ENCODE assay signal across 17 cellular contexts in the genomic region with DNA sequence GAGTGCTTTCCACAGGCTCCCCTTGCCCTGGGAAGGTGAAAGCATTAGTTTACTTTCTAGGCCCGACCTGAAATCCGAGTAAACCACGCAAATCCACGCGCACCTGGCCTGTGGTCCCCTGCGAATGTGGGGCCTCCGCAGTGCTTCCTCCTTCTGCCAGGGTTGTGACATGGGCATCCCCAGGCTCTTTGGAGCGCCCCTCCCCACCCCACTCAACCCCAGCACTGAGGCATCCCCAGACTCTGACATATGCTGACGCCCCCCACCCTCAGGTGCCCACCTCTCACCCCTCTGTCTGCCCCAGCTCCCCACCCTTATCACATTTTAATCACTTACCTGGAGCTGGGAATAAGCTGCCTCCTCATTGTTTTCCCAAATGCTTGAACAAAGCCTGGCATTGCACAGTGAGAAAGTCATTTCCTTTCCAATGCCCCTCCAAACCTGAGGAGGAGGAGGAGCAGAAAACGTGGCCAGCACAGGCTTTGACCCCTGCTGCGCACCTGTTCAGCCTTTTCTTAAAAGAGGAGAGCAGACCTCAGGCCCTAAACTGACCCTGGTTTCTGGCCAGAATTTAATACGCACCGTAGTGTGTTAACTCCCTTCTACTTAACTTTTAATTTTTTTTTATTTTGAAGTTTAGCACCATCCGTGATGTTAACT.
DNase-seq lines count a peak whose midpoint lies in the region; ATAC-seq and TF ChIP-seq lines count a peak whose summit lies in the region.
"Had no signal": no experiment of that assay in that cellular context is flagged by ENCODE, and none has a peak within 500 bp of the region (broad histone marks: within the 10 kb centered on the region; RNA-seq: fewer than 3 reads in every experiment).

No MANE protein-coding gene starts in this region.

- BruUV-seq in Calu3 (replicated peaks; lab: Mats Ljungman, UMichigan), result no TSS peak

- H3K36me3 ChIP-seq in WERI-Rb-1, result no peaks in the 10 kb centered on the region
- H3K36me3 ChIP-seq in trophoblast cell (ENCODE audit: control insufficient read depth in 1 of 2, insufficient read depth in 2 of 2, low read length in 2 of 2), result no peaks in the 10 kb centered on the region
- H3K36me3 ChIP-seq: SJCRH30, transverse colon had no signal

- CTCF ChIA-PET in Calu3 (lab: Charles Lee), result no interaction called here

- H3K79me1 ChIP-seq in trophoblast cell (ENCODE audit: low read length), result peaks cover 8% of the 10 kb centered on the region

- peaks cover 25 to 39% of the 10 kb centered on the region in 2 experiments for H3K4me1 ChIP-seq in trophoblast cell (ENCODE audit: control insufficient read depth in 1 of 2, insufficient read depth in 2 of 2, low read length in 2 of 2)

- no peak overlapping the region for H3K9ac ChIP-seq in trophoblast cell (ENCODE audit: low read length)
- H3K9ac ChIP-seq: parathyroid adenoma had no signal

- peaks cover 8% of the 10 kb centered on the region for H3K36me3 Mint-ChIP-seq in Calu3 (ENCODE audit: insufficient read depth, unreplicated experiment)

- no peak overlapping the region for H3K4me2 ChIP-seq in trophoblast cell (ENCODE audit: low read length)
- H3K4me2 ChIP-seq: PC-9 had no signal

- peak overlapping the region; percentile 62 for H3K18ac ChIP-seq in trophoblast cell (ENCODE audit: low read length)

- no peak for TF ChIP-seq CTCF in Calu3 (IDR thresholded peaks at IDR 0.05; ENCODE audit: unreplicated experiment)
- TF ChIP-seq CTCF in WERI-Rb-1 (IDR thresholded peaks at IDR 0.05; ENCODE audit: low read depth, low read length), result no peak

- peaks cover 3% of the 10 kb centered on the region for H3K9me3 Mint-ChIP-seq in Calu3 (ENCODE audit: low read depth, unreplicated experiment)

- peak overlapping the region; percentile 9 for H2AK5ac ChIP-seq in trophoblast cell (ENCODE audit: low read length)

- no peak overlapping the region for H4K8ac ChIP-seq in trophoblast cell (ENCODE audit: low read depth, low read length)

- H3K23ac ChIP-seq in trophoblast cell (ENCODE audit: low read length), result no peak overlapping the region

- H4K91ac ChIP-seq in trophoblast cell (ENCODE audit: low read depth, low read length), result peak overlapping the region; percentile 70

- DNase-seq in Calu3 (no peak), WERI-Rb-1 (no peak), left kidney (ENCODE audit: low read depth, low spot score) (peak; percentile 63), trophoblast cell (no peak), Right ventricle myocardium superior (no peak), HUDEP-2 (lab: John Stamatoyannopoulos, UW; ENCODE audit: unreplicated experiment in 76 of 76) (no peak), NCI-H1436 (lab: John Stamatoyannopoulos, UW) (no peak)
- DNase-seq: activated CD4-positive, alpha-beta T cell treated with anti-CD3 and anti-CD28 coated beads, Interleukin-2, amount 50 U/mL, for 48 hours; DMS53; PC-9; SJCRH30; stimulated activated CD4-positive, alpha-beta T cell treated with anti-CD3 and anti-CD28 coated beads, Interleukin-2, amount 100 ng/mL, for 24 hours had no signal

- H3K9me3 ChIP-seq in WERI-Rb-1 (ENCODE audit: severe bottlenecking) (peaks cover 16% of the 10 kb centered on the region), trophoblast cell (ENCODE audit: insufficient read depth, low read depth, low read length) (peaks cover 2% of the 10 kb centered on the region)
- H3K9me3 ChIP-seq: transverse colon had no signal

- no CpG with 5 or more reads among the region's 14 CpGs for WGBS in trophoblast cell (ENCODE audit: extremely low coverage, insufficient coverage, insufficient read length)

- no peak overlapping the region for H2AFZ ChIP-seq in trophoblast cell (ENCODE audit: insufficient read depth, low read length, poor library complexity)
- H2AFZ ChIP-seq: parathyroid adenoma, PC-9 had no signal

- H4K12ac ChIP-seq in trophoblast cell (ENCODE audit: low read depth, low read length), result no peak overlapping the region

- intact Hi-C loops in Calu3 (cut with micrococcal nuclease; ENCODE audit: unreplicated experiment), result no loop called here
- intact Hi-C loops in Right ventricle myocardium superior (cut with DNase I), result no loop called here

- peak overlapping the region; percentile 75 for H3K4me3 Mint-ChIP-seq in Calu3 (ENCODE audit: low read depth, unreplicated experiment)
- H3K4me3 Mint-ChIP-seq: stimulated activated naive CD8-positive, alpha-beta T cell treated with anti-CD3 and anti-CD28 coated beads, Interleukin-15, Interleukin-2, amounts not matched to agents 100 ng/mL and 50 ng/mL, for 24 hours had no signal

- ATAC-seq in Right ventricle myocardium superior (ENCODE audit: poor library complexity) (no peak), GM18511 (IDR thresholded peaks at IDR 0.05; ENCODE audit: unreplicated experiment) (no peak)

- H3K27me3 ChIP-seq in WERI-Rb-1 (ENCODE audit: insufficient read depth, low read depth, severe bottlenecking) (no peaks in the 10 kb centered on the region), trophoblast cell (ENCODE audit: insufficient read depth, low read length) (no peaks in the 10 kb centered on the region)
- H3K27me3 ChIP-seq: SJCRH30 had no signal

- H3K27ac ChIP-seq in WERI-Rb-1 (peak overlapping the region; percentile 71), trophoblast cell (ENCODE audit: low read depth, low read length) (no peak overlapping the region)
- H3K27ac ChIP-seq: parathyroid adenoma, PC-9, SJCRH30, VCaP had no signal

- no peaks in the 10 kb centered on the region for H3K27me3 Mint-ChIP-seq in Calu3 (ENCODE audit: unreplicated experiment)

- H2BK5ac ChIP-seq in trophoblast cell (ENCODE audit: low read depth, low read length, poor library complexity), result no peak overlapping the region

- H3K4me3 ChIP-seq in WERI-Rb-1 (ENCODE audit: low read depth, low read length), result no peak overlapping the region
- H3K4me3 ChIP-seq in trophoblast cell (ENCODE audit: low read depth, low read length), result no peak overlapping the region
- H3K4me3 ChIP-seq: PC-9, SJCRH30 had no signal

- H3K4ac ChIP-seq in trophoblast cell (ENCODE audit: low read depth, low read length), result no peak overlapping the region

- H2BK120ac ChIP-seq in trophoblast cell (ENCODE audit: insufficient read depth, low read length, poor library complexity), result peak overlapping the region; percentile 56

- H3K27ac Mint-ChIP-seq in Calu3 (ENCODE audit: unreplicated experiment), result peak overlapping the region; percentile 86
- H3K27ac Mint-ChIP-seq: stimulated activated naive CD8-positive, alpha-beta T cell treated with anti-CD3 and anti-CD28 coated beads, Interleukin-15, Interleukin-2, amounts not matched to agents 100 ng/mL and 50 ng/mL, for 24 hours had no signal

- H2BK12ac ChIP-seq in trophoblast cell (ENCODE audit: low read length), result peak overlapping the region; percentile 55

- peaks cover 36% of the 10 kb centered on the region for H3K4me1 Mint-ChIP-seq in Calu3 (ENCODE audit: low read depth, unreplicated experiment)

- no peaks in the 10 kb centered on the region for H3K79me2 ChIP-seq in trophoblast cell (ENCODE audit: control insufficient read depth, insufficient read depth, low read length, poor library complexity)
- H3K79me2 ChIP-seq: parathyroid adenoma had no signal

- H3K14ac ChIP-seq in trophoblast cell (ENCODE audit: low read length), result no peak overlapping the region
